Comparison of ENCODE assay signal across 1 cellular context in the genomic region with DNA sequence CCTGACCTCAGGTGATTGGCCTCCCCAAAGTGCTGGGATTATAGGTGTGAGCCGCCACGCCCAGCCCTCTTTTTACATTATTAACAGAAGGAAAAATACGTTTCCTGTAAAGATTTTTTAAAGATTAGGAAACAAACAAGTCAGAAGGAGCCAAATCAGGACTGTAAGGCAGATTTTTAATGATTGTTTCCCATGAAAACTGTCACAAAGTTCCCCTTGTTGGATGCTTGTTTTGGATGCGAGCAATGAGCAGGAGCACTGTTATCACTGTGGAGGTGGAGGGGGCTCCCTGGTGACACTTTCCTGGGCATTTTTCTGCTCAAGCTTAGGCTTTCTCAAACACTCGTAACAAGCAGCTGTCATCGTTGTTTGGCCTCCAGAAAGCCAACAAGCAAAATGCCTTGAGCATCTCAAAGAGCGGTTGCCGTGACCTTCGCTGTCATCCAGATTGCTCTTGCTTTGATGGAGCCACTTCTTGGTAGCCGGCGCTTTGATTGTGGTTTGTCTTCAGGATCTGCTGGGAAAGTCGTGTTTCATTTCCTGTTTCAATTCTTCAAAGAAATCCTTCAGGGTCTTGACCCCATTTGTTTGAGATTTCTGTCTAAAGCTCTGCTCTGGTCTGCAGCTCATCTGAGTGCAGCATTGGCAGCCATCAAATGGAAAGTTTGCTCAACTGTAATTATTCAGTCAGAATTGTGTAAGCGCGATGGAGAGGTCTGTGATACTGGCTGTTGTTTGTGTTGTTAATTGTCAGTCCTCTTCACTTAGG.
TF ChIP-seq lines count a peak whose summit lies in the region.

No MANE protein-coding gene starts in this region.

TF ChIP-seq in SK-N-SH, 30 proteins besides CTCF, POLR2A, EP300 and RAD21 (continued from another document):
- TF ChIP-seq, protein P1, sequence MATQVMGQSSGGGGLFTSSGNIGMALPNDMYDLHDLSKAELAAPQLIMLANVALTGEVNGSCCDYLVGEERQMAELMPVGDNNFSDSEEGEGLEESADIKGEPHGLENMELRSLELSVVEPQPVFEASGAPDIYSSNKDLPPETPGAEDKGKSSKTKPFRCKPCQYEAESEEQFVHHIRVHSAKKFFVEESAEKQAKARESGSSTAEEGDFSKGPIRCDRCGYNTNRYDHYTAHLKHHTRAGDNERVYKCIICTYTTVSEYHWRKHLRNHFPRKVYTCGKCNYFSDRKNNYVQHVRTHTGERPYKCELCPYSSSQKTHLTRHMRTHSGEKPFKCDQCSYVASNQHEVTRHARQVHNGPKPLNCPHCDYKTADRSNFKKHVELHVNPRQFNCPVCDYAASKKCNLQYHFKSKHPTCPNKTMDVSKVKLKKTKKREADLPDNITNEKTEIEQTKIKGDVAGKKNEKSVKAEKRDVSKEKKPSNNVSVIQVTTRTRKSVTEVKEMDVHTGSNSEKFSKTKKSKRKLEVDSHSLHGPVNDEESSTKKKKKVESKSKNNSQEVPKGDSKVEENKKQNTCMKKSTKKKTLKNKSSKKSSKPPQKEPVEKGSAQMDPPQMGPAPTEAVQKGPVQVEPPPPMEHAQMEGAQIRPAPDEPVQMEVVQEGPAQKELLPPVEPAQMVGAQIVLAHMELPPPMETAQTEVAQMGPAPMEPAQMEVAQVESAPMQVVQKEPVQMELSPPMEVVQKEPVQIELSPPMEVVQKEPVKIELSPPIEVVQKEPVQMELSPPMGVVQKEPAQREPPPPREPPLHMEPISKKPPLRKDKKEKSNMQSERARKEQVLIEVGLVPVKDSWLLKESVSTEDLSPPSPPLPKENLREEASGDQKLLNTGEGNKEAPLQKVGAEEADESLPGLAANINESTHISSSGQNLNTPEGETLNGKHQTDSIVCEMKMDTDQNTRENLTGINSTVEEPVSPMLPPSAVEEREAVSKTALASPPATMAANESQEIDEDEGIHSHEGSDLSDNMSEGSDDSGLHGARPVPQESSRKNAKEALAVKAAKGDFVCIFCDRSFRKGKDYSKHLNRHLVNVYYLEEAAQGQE (IDR thresholded peaks at IDR 0.05; ENCODE audit: low read depth, low read length): no peak
- no peak for TF ChIP-seq FOSL2 (IDR thresholded peaks at IDR 0.05; ENCODE audit: borderline replicate concordance, low read depth)
- TF ChIP-seq MEF2A (IDR thresholded peaks at IDR 0.05; ENCODE audit: borderline replicate concordance, low read depth): no peak
- TF ChIP-seq NFIC (IDR thresholded peaks at IDR 0.05; ENCODE audit: borderline replicate concordance): no peak
